11 cellular contexts compared by ENCODE assay signal in the genomic region with DNA sequence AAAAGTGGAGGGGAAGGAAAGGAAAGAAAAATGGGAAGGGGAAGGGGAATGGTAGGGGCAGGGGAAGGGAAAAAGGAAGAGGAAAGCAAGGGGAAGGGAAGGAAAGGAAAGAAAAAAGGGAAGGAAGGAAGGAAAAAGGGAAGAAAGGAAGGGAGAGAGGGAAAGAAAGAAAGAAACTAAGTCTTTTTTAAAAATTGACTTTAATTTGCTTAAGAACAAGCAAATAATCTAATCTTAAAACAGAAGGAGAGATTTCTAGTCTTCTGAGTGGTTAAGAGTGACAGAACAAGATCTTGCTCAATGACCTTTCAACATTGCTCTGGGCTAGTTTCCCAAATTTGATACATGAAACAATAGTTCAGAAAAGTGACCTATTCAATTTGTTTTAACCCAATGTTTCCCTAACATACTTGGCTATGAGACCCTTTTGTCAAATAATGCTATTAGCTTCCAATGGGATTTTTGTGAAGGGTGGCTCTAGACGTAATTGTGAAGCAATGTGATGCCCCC.
"Had no signal": no experiment of that assay in that cellular context is flagged by ENCODE, and none has a peak within 500 bp of the region (broad histone marks: within the 10 kb centered on the region; RNA-seq: fewer than 3 reads in every experiment).

No MANE protein-coding gene starts in this region.

- H3K4me3 ChIP-seq: heart right ventricle, lung, right atrium auricular region, SK-N-MC, spleen had no signal

- H3K4me1 ChIP-seq: parathyroid adenoma had no signal

- ATAC-seq: T-cell had no signal

- H3K9me3 ChIP-seq: heart right ventricle, right atrium auricular region, spleen had no signal

- H3K36me3 ChIP-seq: heart right ventricle, right atrium auricular region, spleen had no signal

- DNase-seq: activated CD4-positive, alpha-beta memory T cell treated with anti-CD3 and anti-CD28 coated beads, Interleukin-2, amount 10 ng/mL, durations not matched to agents 7 days and 5 days; heart right ventricle; naive B cell; spleen; stimulated activated naive CD4-positive, alpha-beta T cell; T-cell; T1000 had no signal

- H3K9ac ChIP-seq: parathyroid adenoma had no signal

- H3K27ac ChIP-seq: parathyroid adenoma, SK-N-MC had no signal

- H3K27me3 ChIP-seq: heart right ventricle, right atrium auricular region, spleen had no signal
